ENCODE assay signal across 8 cellular contexts in genomic region chr19:45492627-45493470, GRCh38. TPM values are rescaled to one million over a fixed set of nuclear protein-coding genes. Genes with fewer than 3 reads are reported as not detected.
DNase-seq lines count a peak whose midpoint lies in the region; ATAC-seq and TF ChIP-seq lines count a peak whose summit lies in the region.

No MANE protein-coding gene starts in this region.

- no peak for ATAC-seq in HG02938 (IDR thresholded peaks at IDR 0.05; ENCODE audit: unreplicated experiment)
- no peak for ATAC-seq in HG03025 (IDR thresholded peaks at IDR 0.05; ENCODE audit: low FRiP score, unreplicated experiment)

- H3K36me3 ChIP-seq in tibial nerve, result no peaks in the 10 kb centered on the region

- peaks cover 0 to 52% of the 10 kb centered on the region in 2 donors for H3K27me3 ChIP-seq in tibial nerve

- peak overlapping the region; percentile 73 for H3K4me3 ChIP-seq in choroid plexus epithelial cell (ENCODE audit: low read depth, low read length)
- peak overlapping the region; percentile 35 for H3K4me3 ChIP-seq in lower leg skin (ENCODE audit: low read depth, poor library complexity, severe bottlenecking)
- peak overlapping the region; percentile 4 to 52 (median 33) for H3K4me3 ChIP-seq in tibial nerve

- DNase-seq in ELF-1 (ENCODE audit: low read depth, low spot score), result peak; percentile 88
- DNase-seq in NAMALWA (ENCODE audit: low spot score), result peak; percentile 70
- peak; percentile 82 for DNase-seq in choroid plexus epithelial cell (ENCODE audit: low read depth)
- DNase-seq in lower leg skin (ENCODE audit: low spot score in 2 of 2), result no peak
- no peak for DNase-seq in tibial nerve (ENCODE audit: low spot score in 2 of 2)
- DNase-seq in NCI-H1694 treated with DMSO at 0.1 percent for 48 hours (lab: John Stamatoyannopoulos, UW), result no peak

- no peak for TF ChIP-seq POLR2A in lower leg skin (IDR thresholded peaks at IDR 0.05)
- no peak for TF ChIP-seq POLR2A in tibial nerve (IDR thresholded peaks at IDR 0.05)

- intact Hi-C loops in lower leg skin (cut with DNase I; ENCODE audit: low total_unique reads), result no loop called here

- no peak for TF ChIP-seq EP300 in tibial nerve (IDR thresholded peaks at IDR 0.05)

- peak overlapping the region in 2 of 4 donors; percentile 24 to 33 for H3K27ac ChIP-seq in tibial nerve

- no peaks in the 10 kb centered on the region for H3K9me3 ChIP-seq in tibial nerve

- TF ChIP-seq CTCF in choroid plexus epithelial cell (conservative IDR thresholded peaks at IDR 0.05; ENCODE audit: low read depth, low read length) (no peak), lower leg skin (IDR thresholded peaks at IDR 0.05) (no peak), tibial nerve (IDR thresholded peaks at IDR 0.05) (no peak)

- 7 to 10% methylated on average over 18 to 32 of the region's 32 CpGs for WGBS in lower leg skin, 2 donors
- WGBS in tibial nerve, 2 donors, result 8 to 13% methylated on average over 31 of the region's 32 CpGs

- peaks cover 0 to 36% (median 20%) of the 10 kb centered on the region in 4 donors for H3K4me1 ChIP-seq in tibial nerve

RNA-seq across cellular contexts. Expression of gene RTN2, which starts 4.0 kb away (rescaled TPM):
- total RNA-seq in lower leg skin (10 to 100 TPM in 1 of 4 donors, 1 to 10 TPM in 3; 6.4 to 11.6 (median 9.0) TPM), tibial nerve (1 to 10 TPM; 1.5 to 5.9 (median 3.5) TPM)

RNA-seq across cellular contexts. Expression of gene PPM1N, which starts 5.4 kb away (rescaled TPM):
- total RNA-seq in lower leg skin (1 to 10 TPM; 2.9 to 4.7 (median 3.6) TPM), tibial nerve (1 to 10 TPM in 1 of 4 donors, under 1 TPM in 2, not detected in 1; 0.39 to 5.0 (median 0.60) TPM)

RNA-seq across cellular contexts. Expression of gene VASP, which starts 14.4 kb away (rescaled TPM):
- total RNA-seq in lower leg skin (10 to 100 TPM; 52.7 to 68.9 (median 56.5) TPM), tibial nerve (10 to 100 TPM; 39.1 to 74.4 (median 59.2) TPM)

RNA-seq across cellular contexts. Expression of gene FOSB, which starts 25.1 kb away (rescaled TPM):
- total RNA-seq in lower leg skin (10 to 100 TPM in 2 of 4 donors, 1 to 10 TPM in 2; 5.9 to 18.2 (median 11.2) TPM), tibial nerve (1 to 10 TPM in 2 of 4 donors, under 1 TPM in 2; 0.60 to 4.9 (median 1.8) TPM)

Comparison
In these comparisons a context has a peak if more than half of its experiments do, and no peak if none do; other contexts are left out.
1. DNase-seq: peak in ELF-1 (single experiment), NAMALWA (single experiment) and choroid plexus epithelial cell (single experiment); none in lower leg skin (0 of 2), tibial nerve (0 of 2) and NCI-H1694 treated with DMSO at 0.1 percent for 48 hours (single experiment).
2. Peak in every context shown above with its lines, with median percentiles within 50 percentile points of each other: H3K4me3 ChIP-seq.